ENCODE assay signal across 21 cellular contexts in genomic region chr19:2877398-2878331, GRCh38. TPM values are rescaled to one million over a fixed set of nuclear protein-coding genes. Genes with fewer than 3 reads are reported as not detected.
"Had no signal": no experiment of that assay in that cellular context is flagged by ENCODE, and none has a peak within 500 bp of the region (broad histone marks: within the 10 kb centered on the region; RNA-seq: fewer than 3 reads in every experiment).

No MANE protein-coding gene starts in this region.

- H2AFZ ChIP-seq: neural progenitor cell had no signal

- H3K9ac ChIP-seq: neural progenitor cell had no signal

- H3K36me3 ChIP-seq: left lung, lower lobe of right lung, neural progenitor cell, ovary, right atrium auricular region, suprapubic skin, upper lobe of right lung, vagina had no signal

- FAIRE-seq: endothelial cell of umbilical vein, keratinocyte had no signal

- H3K4me3 ChIP-seq: left lung, lower lobe of right lung, neural progenitor cell, ovary, right atrium auricular region, smooth muscle cell, suprapubic skin, tibial nerve, upper lobe of right lung, vagina had no signal

- H3K27me3 ChIP-seq: foreskin keratinocyte, left lung, neural progenitor cell, ovary, right atrium auricular region, suprapubic skin, tibial nerve, upper lobe of right lung, vagina had no signal

- H3K4me2 ChIP-seq: neural progenitor cell, smooth muscle cell had no signal

- DNase-seq: effector memory CD8-positive, alpha-beta T cell; erythroblast; foreskin keratinocyte; immature natural killer cell; left lung; lower lobe of right lung; nucleus accumbens; ovary; stimulated activated CD4-positive, alpha-beta T cell treated with anti-CD3 and anti-CD28 coated beads, Interleukin-2, amount 100 ng/mL, for 48 hours; stimulated activated naive CD4-positive, alpha-beta T cell treated with Interleukin-2 at 50 U/mL for 16 hours; upper lobe of right lung had no signal

- H3K27ac ChIP-seq: foreskin keratinocyte, left lung, lower lobe of right lung, neural progenitor cell, ovary, right atrium auricular region, suprapubic skin, tibial nerve, upper lobe of right lung, vagina had no signal

- H3K4me1 ChIP-seq: foreskin keratinocyte, left lung, lower lobe of right lung, neural progenitor cell, right atrium auricular region, suprapubic skin, tibial nerve, upper lobe of right lung, vagina had no signal

- ATAC-seq: effector memory CD8-positive, alpha-beta T cell; foreskin keratinocyte; left lung; lower lobe of right lung; natural killer cell treated with Interleukin-12 subunit alpha and Interleukin-12 subunit beta and Interleukin-15 and Interleukin-18, amount 100 ng/mL, for 72 hours; upper lobe of right lung had no signal

RNA-seq across cellular contexts. Expression of gene ZNF556, which starts 10.5 kb away (rescaled TPM):
- total RNA-seq: endothelial cell of umbilical vein; foreskin keratinocyte; left lung; lower lobe of right lung; mucosa of gallbladder; natural killer cell treated with Interleukin-12 subunit alpha and Interleukin-12 subunit beta and Interleukin-15 and Interleukin-18, amount 100 ng/mL, for 72 hours; right atrium auricular region; suprapubic skin; upper lobe of right lung; vagina had no signal
- polyA plus RNA-seq: foreskin keratinocyte, immature natural killer cell, smooth muscle cell had no signal
